Comparison of ENCODE assay signal across 17 cellular contexts in genomic region chr10:3977761-3978160, GRCh38.
A peak's percentile ranks its signal among the peaks of the same experiment; 100 is the strongest.
DNase-seq lines count a peak whose midpoint lies in the region; ATAC-seq, FAIRE-seq and TF ChIP-seq lines count a peak whose summit lies in the region.
"Had no signal": no experiment of that assay in that cellular context is flagged by ENCODE, and none has a peak within 500 bp of the region (broad histone marks: within the 10 kb centered on the region; RNA-seq: fewer than 3 reads in every experiment).

No MANE protein-coding gene starts in this region.

- no peak overlapping the region for H3K4me3 ChIP-seq in astrocyte (ENCODE audit: insufficient read depth, low read depth, low read length)
- H3K4me3 ChIP-seq: PC-9 had no signal

- no peaks in the 10 kb centered on the region for H3K36me3 Mint-ChIP-seq in astrocyte (ENCODE audit: low read depth, unreplicated experiment)

- peaks cover 3% of the 10 kb centered on the region for H3K4me1 Mint-ChIP-seq in astrocyte (ENCODE audit: low read depth, unreplicated experiment)

- no peaks in the 10 kb centered on the region for H3K9me3 ChIP-seq in astrocyte (ENCODE audit: insufficient read depth, low read depth, low read length)

- peak overlapping the region; percentile 47 for H2AFZ ChIP-seq in astrocyte (ENCODE audit: low read depth, low read length)
- H2AFZ ChIP-seq: PC-9 had no signal

- H3K9me3 Mint-ChIP-seq in astrocyte (ENCODE audit: unreplicated experiment), result peaks cover under 1% of the 10 kb centered on the region

- no peaks in the 10 kb centered on the region for H4K20me1 ChIP-seq in astrocyte (ENCODE audit: insufficient read depth, low read length)

- H3K27ac ChIP-seq in astrocyte (ENCODE audit: low read depth, low read length), result peak overlapping the region; percentile 54
- H3K27ac ChIP-seq: PC-9 had no signal

- H3K9ac ChIP-seq in astrocyte (ENCODE audit: low read length), result peak overlapping the region; percentile 52

- peaks cover 8% of the 10 kb centered on the region for H3K4me1 ChIP-seq in astrocyte (ENCODE audit: insufficient read depth, low read length)

- no peaks in the 10 kb centered on the region for H3K27me3 Mint-ChIP-seq in astrocyte (ENCODE audit: low read depth, unreplicated experiment)
- H3K27me3 Mint-ChIP-seq: CD8-positive, alpha-beta memory T cell had no signal

- ATAC-seq in GM21367 (IDR thresholded peaks at IDR 0.05; ENCODE audit: unreplicated experiment), result no peak

- no peak overlapping the region for H3K4me3 Mint-ChIP-seq in astrocyte (ENCODE audit: unreplicated experiment)
- H3K4me3 Mint-ChIP-seq: CD8-positive, alpha-beta memory T cell had no signal

- no peak overlapping the region for H3K27ac Mint-ChIP-seq in astrocyte (ENCODE audit: unreplicated experiment)

- H3K4me2 ChIP-seq in astrocyte (ENCODE audit: low read length), result peak overlapping the region; percentile 61
- H3K4me2 ChIP-seq: PC-9 had no signal

- no peaks in the 10 kb centered on the region for H3K79me2 ChIP-seq in astrocyte (ENCODE audit: insufficient read depth, low read length)

- no peak for TF ChIP-seq CTCF in astrocyte (IDR thresholded peaks at IDR 0.05; ENCODE audit: insufficient read depth, low read depth, low read length)

- no peak for FAIRE-seq in astrocyte (lab: Jason Lieb, UNC)
- FAIRE-seq: D721Med, H1 had no signal

- H3K27me3 ChIP-seq in astrocyte (ENCODE audit: insufficient read depth, low read length), result no peaks in the 10 kb centered on the region

- peak; percentile 34 for DNase-seq in HT1080 (ENCODE audit: low read depth)
- DNase-seq in astrocyte (ENCODE audit: low read depth), result no peak
- peak; percentile 72 for DNase-seq in islet precursor cell
- peak; percentile 13 for DNase-seq in renal cortical epithelial cell (ENCODE audit: low read depth)
- DNase-seq in A172 (ENCODE audit: low spot score), result no peak
- no peak for DNase-seq in SW 1271 (lab: John Stamatoyannopoulos, UW)
- DNase-seq: C1 segment of cervical spinal cord; CD8-positive, alpha-beta memory T cell; KG1; MV-4-11; NCI-H1417; NCI-H187; NCI-H524; PC-9 had no signal

- H3K36me3 ChIP-seq in astrocyte (ENCODE audit: insufficient read depth, low read length), result no peaks in the 10 kb centered on the region

Comparison
In these comparisons a context has a peak if more than half of its experiments do, and no peak if none do; other contexts are left out.
1. DNase-seq: peak in HT1080 (single experiment), islet precursor cell (single experiment) and renal cortical epithelial cell (single experiment); none in astrocyte (single experiment), A172 (single experiment) and SW 1271 (0 of 2).